14 cellular contexts compared by ENCODE assay signal in the genomic region with DNA sequence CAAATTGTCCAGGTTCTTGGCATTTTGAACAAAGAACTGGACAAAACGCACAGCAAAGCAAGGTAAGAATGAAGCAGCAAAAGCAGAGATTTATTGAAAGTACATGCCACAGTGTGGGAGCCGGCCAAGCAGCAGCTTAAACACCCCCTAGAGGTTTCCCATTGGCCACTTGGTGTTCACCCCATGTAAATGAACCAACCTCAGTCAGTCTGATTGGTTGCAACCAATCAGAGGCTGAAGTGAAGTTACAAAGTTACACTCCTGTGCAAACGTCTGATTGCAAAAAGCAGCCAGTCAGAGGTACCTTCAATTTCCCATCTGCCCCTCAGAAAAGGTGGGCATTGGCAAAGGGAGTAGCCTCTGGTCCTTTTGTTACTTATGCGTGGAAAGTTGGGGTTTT. TPM values are rescaled to one million over a fixed set of nuclear protein-coding genes. Genes with fewer than 3 reads are reported as not detected.
DNase-seq lines count a peak whose midpoint lies in the region; ATAC-seq, FAIRE-seq and TF ChIP-seq lines count a peak whose summit lies in the region.
"Had no signal": no experiment of that assay in that cellular context is flagged by ENCODE, and none has a peak within 500 bp of the region (broad histone marks: within the 10 kb centered on the region; RNA-seq: fewer than 3 reads in every experiment).

No MANE protein-coding gene starts in this region.

- H3K36me3 ChIP-seq in GM12878 (ENCODE audit: control insufficient read depth in 2 of 2, insufficient read depth in 2 of 2, low read length in 1 of 2) (no peaks in the 10 kb centered on the region), left lung (no peaks in the 10 kb centered on the region)
- H3K36me3 ChIP-seq: brain microvascular endothelial cell had no signal

- no peaks in the 10 kb centered on the region for H3K79me2 ChIP-seq in GM12878 (ENCODE audit: control insufficient read depth, insufficient read depth, low read length)

- TF ChIP-seq POLR2A in GM12878 (IDR thresholded peaks at IDR 0.05; ENCODE audit: low read depth, low read length), result no peak

- TF ChIP-seq EP300 in GM12878 (IDR thresholded peaks at IDR 0.05; ENCODE audit: borderline replicate concordance in 1 of 2, control insufficient read depth in 1 of 2, low read depth in 2 of 2, low read length in 2 of 2), result no peak

- POLR2A ChIA-PET in GM12878 (lab: Charles Lee), result interaction anchor here (0.6 kb wide), 1 partner anchor 36 kb away, joined by 3 read pairs; no protein-coding TSS in a partner anchor

- H3K9ac ChIP-seq in GM12878 (ENCODE audit: control insufficient read depth, insufficient read depth, low read length), result no peak overlapping the region

- peak; percentile 48; the same call in 1 of the 3 replicates for ATAC-seq in GM12878
- no peak for ATAC-seq in omental fat pad (ENCODE audit: low FRiP score)
- ATAC-seq in left lung, result no peak
- ATAC-seq: heart right ventricle; stimulated activated effector memory CD8-positive, alpha-beta T cell treated with anti-CD3 and anti-CD28 coated beads, Interleukin-12 subunit alpha, Interleukin-12 subunit beta, amount 100 ng/mL, for 72 hours had no signal

- in situ Hi-C loops in Caki2 (cut with HindIII; ENCODE audit: low pct_unique_long_range_greater_than_20kb, low sequenced_read_pairs), result no loop called here
- in situ Hi-C loops in GM12878 (cut with MboI), result no loop called here

- TF ChIP-seq CTCF in GM12878 (IDR thresholded peaks at IDR 0.05 in 2 of 3, conservative IDR thresholded peaks at IDR 0.05 in 1 of 3; ENCODE audit: control insufficient read depth in 2 of 3, extremely low read depth in 1 of 3, insufficient read depth in 1 of 3, low read depth in 3 of 3, low read length in 3 of 3), result no peak
- no peak for TF ChIP-seq CTCF in omental fat pad (IDR thresholded peaks at IDR 0.05)
- TF ChIP-seq CTCF in left lung (IDR thresholded peaks at IDR 0.05), result no peak

- RAD21 ChIA-PET in GM12878 (lab: Charles Lee; ENCODE audit: unreplicated experiment), result no interaction called here

- no TSS peak for BruUV-seq in GM12878 (replicated peaks; lab: Mats Ljungman, UMichigan)

- 43% methylated on average over 4 of the region's 4 CpGs for WGBS in GM12878 (ENCODE audit: insufficient coverage, insufficient replicate concordance, low lambda C conversion rate, missing lambda C conversion rate)

- H4K20me1 ChIP-seq in GM12878 (ENCODE audit: control insufficient read depth, insufficient read depth), result no peaks in the 10 kb centered on the region

- SMC1A ChIA-PET in GM12878 (lab: Charles Lee; ENCODE audit: uncharacterized antibody, unreplicated experiment), result interaction anchor here (0.7 kb wide), 1 partner anchor 796 kb away, joined by 3 read pairs; no protein-coding TSS in a partner anchor

- H3K27me3 ChIP-seq in GM12878 (replicated peaks in 1 of 2; ENCODE audit: control insufficient read depth in 2 of 2, insufficient read depth in 2 of 2, low read length in 1 of 2) (no peaks in the 10 kb centered on the region), left lung (peaks cover 0 to 8% of the 10 kb centered on the region in 2 donors)
- H3K27me3 ChIP-seq: brain microvascular endothelial cell, heart right ventricle had no signal

- TF ChIP-seq RAD21 in GM12878 (IDR thresholded peaks at IDR 0.05; ENCODE audit: insufficient read depth, low read depth, low read length), result no peak

- H3K4me3 ChIP-seq in GM12878 (no peak overlapping the region), left lung (no peak overlapping the region)
- H3K4me3 ChIP-seq: heart right ventricle, lung had no signal

- H2AFZ ChIP-seq in GM12878 (ENCODE audit: control insufficient read depth, low read depth, low read length), result no peak overlapping the region

- H3K27ac ChIP-seq in GM12878 (ENCODE audit: control insufficient read depth, insufficient read depth) (no peak overlapping the region), left lung (no peak overlapping the region)
- H3K27ac ChIP-seq: brain microvascular endothelial cell, heart right ventricle had no signal

- intact Hi-C loops in GM12878 (cut with micrococcal nuclease; ENCODE audit: unreplicated experiment), result no loop called here
- intact Hi-C loops in left lung (cut with DNase I), result no loop called here

- H3K4me1 ChIP-seq in GM12878 (ENCODE audit: control insufficient read depth, insufficient read depth, low read length) (no peaks in the 10 kb centered on the region), left lung (no peaks in the 10 kb centered on the region)
- H3K4me1 ChIP-seq: heart right ventricle had no signal

- DNase-seq in Caki2 (ENCODE audit: low read depth) (peak; percentile 88), NAMALWA (ENCODE audit: low spot score) (peak; percentile 39), GM12878 (ENCODE audit: low read depth, low spot score) (no peak), omental fat pad (ENCODE audit: low spot score) (no peak), left lung (no peak), DMS53 (lab: John Stamatoyannopoulos, UW) (no peak)
- DNase-seq: activated CD4-positive, alpha-beta T cell treated with anti-CD3 and anti-CD28 coated beads for 48 hours; brain microvascular endothelial cell; C1 segment of cervical spinal cord; heart right ventricle had no signal

- CTCF ChIA-PET in GM12878 (lab: Yijun Ruan, JAX), result no interaction called here

- H3K4me2 ChIP-seq in GM12878 (ENCODE audit: control insufficient read depth, insufficient read depth), result no peak overlapping the region

- H3K9me3 ChIP-seq in GM12878 (replicated peaks; ENCODE audit: control insufficient read depth, insufficient read depth, low read length) (no peaks in the 10 kb centered on the region), left lung (no peaks in the 10 kb centered on the region)

- no peak for FAIRE-seq in GM12878 (lab: Jason Lieb, UNC)

RNA-seq across cellular contexts. Expression of gene ZNF263, which starts 8.8 kb away (rescaled TPM):
- total RNA-seq in Caki2 (2014; rRNA removed; shearing (Covaris generic); ENCODE audit: low replicate concordance), result 58.5 and 90.0 TPM in 2 replicates
- 63.5 and 73.7 TPM in 2 replicates for total RNA-seq in GM12878 (2013; cell fraction: nucleolus; rRNA removed)
- total RNA-seq in GM12878 (2014; rRNA removed), result 39.0 and 45.6 TPM in 2 replicates
- 29.0 and 29.7 TPM in 2 replicates for total RNA-seq in GM12878 (2014; rRNA removed; fragmentation: Illumina TruSeq; extraction: Trizol)
- total RNA-seq in GM12878 (2021), result 24.6 and 28.3 TPM in 2 replicates
- polyA plus RNA-seq in GM12878 (2011; ENCODE audit: low read depth), result 22.5 TPM
- polyA plus RNA-seq in GM12878 (2011; rRNA removed), result 12.0 and 13.4 TPM in 2 replicates
- polyA plus RNA-seq in GM12878 (2011; cell fraction: cytosol; rRNA removed), result 17.2 and 18.2 TPM in 2 replicates
- 29.7 and 36.6 TPM in 2 replicates for polyA plus RNA-seq in GM12878 (2011; cell fraction: nucleus; rRNA removed)
- polyA plus RNA-seq in GM12878 (2012), result 22.7 and 28.4 TPM in 2 replicates
- polyA plus RNA-seq in GM12878 (2014; fragmentation: Illumina TruSeq; extraction: Trizol), result 31.2 and 38.0 TPM in 2 replicates
- polyA plus RNA-seq in GM12878 (2014; fragmentation: Nextera tagmentation; extraction: Ambion mirVana), result 1 to 10 TPM; 4.7 to 5.3 TPM
- 22.6 and 23.2 TPM in 2 replicates for polyA plus RNA-seq in GM12878 (2014; rRNA removed)
- 10 to 100 TPM; 17.2 to 26.3 TPM for polyA plus RNA-seq in GM12878 (2016; fragmentation: Nextera tagmentation; extraction: Ambion mirVana)
- 12.2 and 17.7 TPM in 2 replicates for polyA minus RNA-seq in GM12878 (2011; rRNA and poly(A)+ RNA removed)
- 11.1 and 13.6 TPM in 2 replicates for polyA minus RNA-seq in GM12878 (2011; cell fraction: cytosol; rRNA and poly(A)+ RNA removed)
- 20.8 and 27.5 TPM in 2 replicates for polyA minus RNA-seq in GM12878 (2011; cell fraction: nucleus; rRNA and poly(A)+ RNA removed)
- 10 to 100 TPM; 23.3 to 66.7 (median 36.2) TPM for total RNA-seq in omental fat pad
- total RNA-seq in left lung, result 10 to 100 TPM; 18.5 to 18.9 TPM

RNA-seq across cellular contexts. Expression of gene MEFV, which starts 18.1 kb away (rescaled TPM):
- not detected in 2 replicates for total RNA-seq in Caki2 (2014; rRNA removed; shearing (Covaris generic); ENCODE audit: low replicate concordance)
- total RNA-seq in GM12878 (2013; cell fraction: nucleolus; rRNA removed), result 0.29 TPM in 1 of 2 replicates, not detected in the other
- total RNA-seq in GM12878 (2014; rRNA removed) (0.05 and 0.11 TPM in 2 replicates), GM12878 (2014; rRNA removed; fragmentation: Illumina TruSeq; extraction: Trizol) (0.14 TPM in 1 of 2 replicates, not detected in the other), GM12878 (2021) (0.10 and 0.11 TPM in 2 replicates), omental fat pad (10 to 100 TPM in 1 of 4 donors, 1 to 10 TPM in 3; 2.7 to 25.4 (median 4.2) TPM), left lung (10 to 100 TPM in 1 of 2 donors, 1 to 10 TPM in 1; 2.4 to 21.4 TPM)
- polyA plus RNA-seq in GM12878 (2011; ENCODE audit: low read depth), result not detected
- polyA plus RNA-seq in GM12878 (2011; rRNA removed) (0.03 TPM in 1 of 2 replicates, not detected in the other), GM12878 (2014; fragmentation: Illumina TruSeq; extraction: Trizol) (0.07 and 0.08 TPM in 2 replicates), GM12878 (2014; fragmentation: Nextera tagmentation; extraction: Ambion mirVana) (not detected), GM12878 (2014; rRNA removed) (0.09 and 0.29 TPM in 2 replicates), GM12878 (2016; fragmentation: Nextera tagmentation; extraction: Ambion mirVana) (not detected)
- not detected in 2 replicates for polyA plus RNA-seq in GM12878 (2011; cell fraction: cytosol; rRNA removed)
- polyA plus RNA-seq in GM12878 (2011; cell fraction: nucleus; rRNA removed), result 0.03 and 0.10 TPM in 2 replicates
- 0.07 and 0.13 TPM in 2 replicates for polyA plus RNA-seq in GM12878 (2012)
- polyA minus RNA-seq in GM12878 (2011; rRNA and poly(A)+ RNA removed), result 0.29 TPM in 1 of 2 replicates, not detected in the other
- polyA minus RNA-seq in GM12878 (2011; cell fraction: cytosol; rRNA and poly(A)+ RNA removed), result not detected in 2 replicates
- not detected in 2 replicates for polyA minus RNA-seq in GM12878 (2011; cell fraction: nucleus; rRNA and poly(A)+ RNA removed)
- total RNA-seq: activated T-helper 1 cell treated with anti-CD3 and anti-CD28 coated beads, Interleukin-12 subunit alpha, Interleukin-12 subunit beta, Interleukin-2, Interleukin-4 antibody, amounts not matched to agents 30 ng/mL and 10 ng/mL and 1 ng/mL, durations not matched to agents 14 hours and 24 hours and 36 hours; osteocyte had no signal

RNA-seq across cellular contexts. Expression of gene TIGD7, which starts 30.7 kb away (rescaled TPM):
- 4.4 and 5.7 TPM in 2 replicates for total RNA-seq in Caki2 (2014; rRNA removed; shearing (Covaris generic); ENCODE audit: low replicate concordance)
- 18.7 and 19.3 TPM in 2 replicates for total RNA-seq in GM12878 (2013; cell fraction: nucleolus; rRNA removed)
- total RNA-seq in GM12878 (2014; rRNA removed), result 2.5 and 2.8 TPM in 2 replicates
- 2.5 and 3.1 TPM in 2 replicates for total RNA-seq in GM12878 (2014; rRNA removed; fragmentation: Illumina TruSeq; extraction: Trizol)
- 1.9 and 2.0 TPM in 2 replicates for total RNA-seq in GM12878 (2021)
- 0.93 TPM for polyA plus RNA-seq in GM12878 (2011; ENCODE audit: low read depth)
- polyA plus RNA-seq in GM12878 (2011; rRNA removed), result 3.8 and 5.3 TPM in 2 replicates
- 1.3 and 1.8 TPM in 2 replicates for polyA plus RNA-seq in GM12878 (2011; cell fraction: cytosol; rRNA removed)
- 4.5 and 5.3 TPM in 2 replicates for polyA plus RNA-seq in GM12878 (2011; cell fraction: nucleus; rRNA removed)
- polyA plus RNA-seq in GM12878 (2012), result 1.4 and 2.6 TPM in 2 replicates
- 3.6 and 4.3 TPM in 2 replicates for polyA plus RNA-seq in GM12878 (2014; fragmentation: Illumina TruSeq; extraction: Trizol)
- under 1 TPM; 0.37 to 0.77 TPM for polyA plus RNA-seq in GM12878 (2014; fragmentation: Nextera tagmentation; extraction: Ambion mirVana)
- polyA plus RNA-seq in GM12878 (2014; rRNA removed), result 2.0 and 3.0 TPM in 2 replicates
- 1 to 10 TPM; 3.0 to 3.4 TPM for polyA plus RNA-seq in GM12878 (2016; fragmentation: Nextera tagmentation; extraction: Ambion mirVana)
- 5.6 and 7.6 TPM in 2 replicates for polyA minus RNA-seq in GM12878 (2011; rRNA and poly(A)+ RNA removed)
- polyA minus RNA-seq in GM12878 (2011; cell fraction: cytosol; rRNA and poly(A)+ RNA removed), result 0.62 and 1.1 TPM in 2 replicates
- polyA minus RNA-seq in GM12878 (2011; cell fraction: nucleus; rRNA and poly(A)+ RNA removed), result 4.5 and 6.7 TPM in 2 replicates
- 1 to 10 TPM; 3.3 to 8.8 (median 5.3) TPM for total RNA-seq in omental fat pad
- total RNA-seq in left lung, result 1 to 10 TPM; 3.4 to 6.3 TPM

RNA-seq across cellular contexts. Expression of gene ZNF75A, which starts 30.8 kb away (rescaled TPM):
- 7.9 and 21.0 TPM in 2 replicates for total RNA-seq in Caki2 (2014; rRNA removed; shearing (Covaris generic); ENCODE audit: low replicate concordance)
- total RNA-seq in GM12878 (2013; cell fraction: nucleolus; rRNA removed), result 73.5 and 82.1 TPM in 2 replicates
- 14.0 and 17.7 TPM in 2 replicates for total RNA-seq in GM12878 (2014; rRNA removed)
- 21.2 and 21.7 TPM in 2 replicates for total RNA-seq in GM12878 (2014; rRNA removed; fragmentation: Illumina TruSeq; extraction: Trizol)
- 13.7 and 15.7 TPM in 2 replicates for total RNA-seq in GM12878 (2021)
- 11.5 TPM for polyA plus RNA-seq in GM12878 (2011; ENCODE audit: low read depth)
- polyA plus RNA-seq in GM12878 (2011; rRNA removed), result 14.3 and 19.3 TPM in 2 replicates
- polyA plus RNA-seq in GM12878 (2011; cell fraction: cytosol; rRNA removed), result 5.9 and 6.9 TPM in 2 replicates
- 11.8 and 15.3 TPM in 2 replicates for polyA plus RNA-seq in GM12878 (2011; cell fraction: nucleus; rRNA removed)
- polyA plus RNA-seq in GM12878 (2012), result 11.4 and 17.2 TPM in 2 replicates
- 20.1 and 27.9 TPM in 2 replicates for polyA plus RNA-seq in GM12878 (2014; fragmentation: Illumina TruSeq; extraction: Trizol)
- 1 to 10 TPM; 7.4 to 8.7 TPM for polyA plus RNA-seq in GM12878 (2014; fragmentation: Nextera tagmentation; extraction: Ambion mirVana)
- polyA plus RNA-seq in GM12878 (2014; rRNA removed), result 15.8 and 19.1 TPM in 2 replicates
- polyA plus RNA-seq in GM12878 (2016; fragmentation: Nextera tagmentation; extraction: Ambion mirVana), result 10 to 100 TPM; 16.5 to 18.7 TPM
- 11.3 and 11.6 TPM in 2 replicates for polyA minus RNA-seq in GM12878 (2011; rRNA and poly(A)+ RNA removed)
- 4.2 and 5.3 TPM in 2 replicates for polyA minus RNA-seq in GM12878 (2011; cell fraction: cytosol; rRNA and poly(A)+ RNA removed)
- polyA minus RNA-seq in GM12878 (2011; cell fraction: nucleus; rRNA and poly(A)+ RNA removed), result 9.1 and 15.1 TPM in 2 replicates
- 10 to 100 TPM; 13.2 to 30.1 (median 20.4) TPM for total RNA-seq in omental fat pad
- 10 to 100 TPM; 20.3 to 26.8 TPM for total RNA-seq in left lung

RNA-seq across cellular contexts. Expression of gene ZNF200, which starts 39.5 kb away (rescaled TPM):
- 12.1 and 12.8 TPM in 2 replicates for total RNA-seq in Caki2 (2014; rRNA removed; shearing (Covaris generic); ENCODE audit: low replicate concordance)
- total RNA-seq in GM12878 (2013; cell fraction: nucleolus; rRNA removed), result 30.1 and 31.9 TPM in 2 replicates
- total RNA-seq in GM12878 (2014; rRNA removed), result 12.8 and 14.1 TPM in 2 replicates
- 11.5 and 12.1 TPM in 2 replicates for total RNA-seq in GM12878 (2014; rRNA removed; fragmentation: Illumina TruSeq; extraction: Trizol)
- 8.7 and 10.4 TPM in 2 replicates for total RNA-seq in GM12878 (2021)
- 3.1 TPM for polyA plus RNA-seq in GM12878 (2011; ENCODE audit: low read depth)
- polyA plus RNA-seq in GM12878 (2011; rRNA removed), result 6.3 and 7.8 TPM in 2 replicates
- polyA plus RNA-seq in GM12878 (2011; cell fraction: cytosol; rRNA removed), result 4.1 and 4.6 TPM in 2 replicates
- polyA plus RNA-seq in GM12878 (2011; cell fraction: nucleus; rRNA removed), result 8.2 and 10.6 TPM in 2 replicates
- 4.6 and 5.5 TPM in 2 replicates for polyA plus RNA-seq in GM12878 (2012)
- polyA plus RNA-seq in GM12878 (2014; fragmentation: Illumina TruSeq; extraction: Trizol), result 8.9 and 11.2 TPM in 2 replicates
- 1 to 10 TPM; 4.0 to 4.1 TPM for polyA plus RNA-seq in GM12878 (2014; fragmentation: Nextera tagmentation; extraction: Ambion mirVana)
- polyA plus RNA-seq in GM12878 (2014; rRNA removed), result 5.2 and 8.3 TPM in 2 replicates
- 10 to 100 TPM; 12.4 to 13.9 TPM for polyA plus RNA-seq in GM12878 (2016; fragmentation: Nextera tagmentation; extraction: Ambion mirVana)
- polyA minus RNA-seq in GM12878 (2011; rRNA and poly(A)+ RNA removed), result 9.2 and 11.3 TPM in 2 replicates
- polyA minus RNA-seq in GM12878 (2011; cell fraction: cytosol; rRNA and poly(A)+ RNA removed), result 4.0 and 7.1 TPM in 2 replicates
- 9.7 and 17.2 TPM in 2 replicates for polyA minus RNA-seq in GM12878 (2011; cell fraction: nucleus; rRNA and poly(A)+ RNA removed)
- total RNA-seq in omental fat pad, result 10 to 100 TPM in 2 of 4 donors, 1 to 10 TPM in 2; 4.3 to 12.6 (median 8.7) TPM
- 10 to 100 TPM in 1 of 2 donors, 1 to 10 TPM in 1; 6.7 to 10.5 TPM for total RNA-seq in left lung

Comparison
In these comparisons a context has a peak if more than half of its experiments do, and no peak if none do; other contexts are left out.
1. DNase-seq: peak in Caki2 (single experiment) and NAMALWA (single experiment); none in GM12878 (single experiment), omental fat pad (single experiment), left lung (0 of 2) and DMS53 (single experiment).